8 cellular contexts compared by ENCODE assay signal in the genomic region with DNA sequence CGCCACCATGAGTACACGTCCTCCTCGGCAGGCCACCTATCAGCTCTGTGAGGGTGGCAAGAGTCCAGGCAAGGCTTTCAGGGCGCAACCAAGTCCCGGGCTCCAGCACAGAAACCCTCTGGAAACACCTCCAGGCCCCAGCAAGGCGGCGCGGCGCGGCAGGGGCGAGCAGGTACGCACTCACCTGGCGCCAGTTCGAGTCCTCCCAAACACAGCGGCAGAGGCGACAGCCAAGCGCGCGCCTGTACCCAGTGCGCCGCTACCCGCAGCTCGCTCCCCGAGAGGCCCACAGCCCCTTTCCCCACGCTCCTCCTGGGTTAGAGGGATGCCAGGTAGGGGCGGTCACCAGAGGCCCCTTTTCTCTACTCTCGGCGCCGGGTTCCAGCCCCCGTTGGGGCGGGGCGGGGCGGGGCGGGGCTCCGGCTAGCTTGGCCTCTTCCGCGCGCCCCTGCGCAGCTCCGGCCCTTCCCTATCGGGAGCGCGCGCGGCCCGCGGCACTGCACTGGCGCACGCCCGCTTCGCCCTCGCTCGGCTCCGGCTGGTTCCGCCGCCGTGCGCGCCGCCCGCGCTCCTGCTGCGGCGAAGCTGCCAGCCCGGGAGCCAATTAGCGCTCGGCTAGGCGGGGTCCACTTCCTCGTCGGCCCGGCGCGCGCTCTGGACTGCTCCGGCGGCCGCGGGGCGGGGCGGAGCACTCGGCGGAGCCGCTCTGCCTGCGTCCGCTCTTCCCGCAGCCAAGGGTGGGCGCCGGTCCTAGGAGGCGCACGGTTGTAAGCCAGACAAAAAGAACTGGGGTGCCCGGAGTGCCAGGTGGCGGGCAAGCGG. TPM values are rescaled to one million over a fixed set of nuclear protein-coding genes. Genes with fewer than 3 reads are reported as not detected.
DNase-seq lines count a peak whose midpoint lies in the region; ATAC-seq, FAIRE-seq and TF ChIP-seq lines count a peak whose summit lies in the region.

Gene NMRK1, minus strand, starts transcription at position 332 of the 822 bp plus-strand sequence. CDS start 5,040 bp downstream, outside the sequence.
Gene OSTF1, plus strand, starts transcription at position 691 of the 822 bp plus-strand sequence. CDS start 179 bp downstream, outside the sequence.

- peak within 1 kb of the TSS; percentile 65 for H4K5ac ChIP-seq in IMR-90 (ENCODE audit: low read depth, low read length)

- peak within 1 kb of the TSS; percentile 39 for H3K14ac ChIP-seq in IMR-90 (replicated peaks; ENCODE audit: low read depth, low read length)

- peaks cover 2% of the 10 kb centered on the region; the same call in 1 of the 2 replicates for H3K4me1 ChIP-seq in IMR-90 (ENCODE audit: control insufficient read depth, insufficient read depth, low read length)
- peaks cover 44% of the 10 kb centered on the region for H3K4me1 ChIP-seq in OCI-LY7 (ENCODE audit: insufficient read depth, low read length, poor library complexity, severe bottlenecking)
- H3K4me1 ChIP-seq in endothelial cell of umbilical vein (ENCODE audit: control insufficient read depth, extremely low read depth, insufficient read depth, low read length): peaks cover 23% of the 10 kb centered on the region

- H2BK120ac ChIP-seq in IMR-90 (ENCODE audit: low read depth, low read length): 0 out of 2 replicates have a peak within 1 kb of the TSS, but pooled peaks have one; percentile 28

- peak within 1 kb of the TSS; percentile 3; the same call in 1 of the 2 replicates for H4K91ac ChIP-seq in IMR-90 (ENCODE audit: insufficient read depth, low read depth, low read length)

- H2AK5ac ChIP-seq in IMR-90 (ENCODE audit: low read depth, low read length): peak within 1 kb of the TSS; percentile 8; the same call in 1 of the 2 replicates

- BruUV-seq in IMR-90 (replicated peaks; lab: Mats Ljungman, UMichigan) (no TSS peak), OCI-LY7 (replicated peaks; lab: Mats Ljungman, UMichigan) (no TSS peak), endothelial cell of umbilical vein (replicated peaks; lab: Mats Ljungman, UMichigan) (TSS peak; percentile 75)

- H4K20me1 ChIP-seq in IMR-90 (ENCODE audit: insufficient read depth, low read length) (no peaks in the 10 kb centered on the region), OCI-LY7 (ENCODE audit: insufficient read depth, low read length) (peaks cover 12% of the 10 kb centered on the region), endothelial cell of umbilical vein (replicated peaks; ENCODE audit: control insufficient read depth, extremely low read depth, insufficient read depth, low read length) (peaks cover 2% of the 10 kb centered on the region)

- peak within 1 kb of the TSS; percentile 62 for H3K4ac ChIP-seq in IMR-90 (ENCODE audit: low read depth, low read length)

- peak within 1 kb of the TSS; percentile 65 for H2BK5ac ChIP-seq in IMR-90 (ENCODE audit: low read depth, low read length, poor library complexity, severe bottlenecking)

- no peaks in the 10 kb centered on the region for H3K9me2 ChIP-seq in OCI-LY7 (ENCODE audit: insufficient read depth, low read length)

- ATAC-seq in GM21529 (IDR thresholded peaks at IDR 0.05; ENCODE audit: unreplicated experiment): peak; percentile 82
- peak; percentile 96 for ATAC-seq in IMR-90 (ENCODE audit: low read depth)

- peak; percentile 91 for FAIRE-seq in endothelial cell of umbilical vein (lab: Jason Lieb, UNC)

- no peak within 1 kb of the TSS; the same call in 2 of the 3 replicates for H2BK15ac ChIP-seq in IMR-90 (ENCODE audit: low read depth, low read length)

- in situ Hi-C loops in IMR-90 (cut with MboI; ENCODE audit: low sequenced_read_pairs): no loop called here

- H3K79me2 ChIP-seq in OCI-LY7 (ENCODE audit: insufficient read depth, low read depth, low read length) (peaks cover 72% of the 10 kb centered on the region), endothelial cell of umbilical vein (ENCODE audit: control insufficient read depth, insufficient read depth, low read length) (peaks cover 43% of the 10 kb centered on the region)

- H2AFZ ChIP-seq in IMR-90 (replicated peaks; ENCODE audit: low read length, poor library complexity): peak within 1 kb of the TSS; percentile 98
- peak within 1 kb of the TSS; percentile 70 for H2AFZ ChIP-seq in OCI-LY7 (ENCODE audit: low read length)
- H2AFZ ChIP-seq in endothelial cell of umbilical vein (ENCODE audit: low read depth, low read length): peak within 1 kb of the TSS; percentile 91

- POLR2A ChIA-PET in IMR-90 (lab: Charles Lee; ENCODE audit: unreplicated experiment): no interaction called here
- POLR2A ChIA-PET in OCI-LY7 (lab: Charles Lee): interaction anchor here (0.7 to 6.8 kb wide), 6 partner anchors 24 to 138 kb away, joined by 3 to 70 read pairs (median 4); partner anchors contain the start of genes C9orf40 and CARNMT1
- POLR2A ChIA-PET in endothelial cell of umbilical vein (lab: Charles Lee): interaction anchor here (0.5 to 2.0 kb wide), 4 partner anchors 13 to 82 kb away, joined by 3 to 11 read pairs (median 4); no protein-coding TSS in a partner anchor

- peaks cover 11 to 41% of the 10 kb centered on the region in 2 experiments; a peak in 3 of 4 replicates for H3K79me1 ChIP-seq in IMR-90 (ENCODE audit: low read depth in 1 of 2, low read length in 2 of 2)

- CTCF ChIA-PET in IMR-90 (lab: Yijun Ruan, JAX): interaction anchor here (0.7 kb wide), 1 partner anchor 9 kb away, joined by 5 read pairs; no protein-coding TSS in a partner anchor
- CTCF ChIA-PET in OCI-LY7 (lab: Charles Lee; ENCODE audit: unreplicated experiment): no interaction called here
- CTCF ChIA-PET in endothelial cell of umbilical vein (lab: Charles Lee): interaction anchor here (0.6 to 4.2 kb wide), 14 partner anchors 10 to 311 kb away, joined by 3 to 24 read pairs (median 4); partner anchors contain the start of genes C9orf40 and CARNMT1

- H3K27ac ChIP-seq in IMR-90 (ENCODE audit: insufficient read depth, low read length): peak within 1 kb of the TSS; percentile 80
- peak within 1 kb of the TSS; percentile 85 for H3K27ac ChIP-seq in OCI-LY7 (ENCODE audit: low read depth, low read length, poor library complexity, severe bottlenecking)
- peak within 1 kb of the TSS; percentile 83 for H3K27ac ChIP-seq in endothelial cell of umbilical vein (ENCODE audit: insufficient read depth, low read depth, low read length)

- no peak for TF ChIP-seq RAD21 in IMR-90 (IDR thresholded peaks at IDR 0.05; ENCODE audit: low read length)

- peak within 1 kb of the TSS; percentile 1; the same call in 1 of the 2 replicates for H2BK20ac ChIP-seq in IMR-90 (ENCODE audit: low read depth, low read length)

- intact Hi-C loops in IMR-90 (cut with micrococcal nuclease) (loop anchor here (2.0 to 5.0 kb wide), 2 partner anchors 99 to 149 kb away; no protein-coding TSS in a partner anchor), OCI-LY7 (cut with micrococcal nuclease; ENCODE audit: unreplicated experiment) (loop anchor here (1.0 kb wide), 2 partner anchors 60 to 135 kb away; partner anchors contain the start of gene CARNMT1), endothelial cell of umbilical vein (cut with micrococcal nuclease) (loop anchor here (1.0 to 5.0 kb wide), 7 partner anchors 20 to 149 kb away; partner anchors contain the start of genes C9orf40 and CARNMT1)

- H3K9me1 ChIP-seq in IMR-90 (ENCODE audit: insufficient read depth, low read length) (peaks cover 2% of the 10 kb centered on the region; the same call in 1 of the 2 replicates), endothelial cell of umbilical vein (replicated peaks; ENCODE audit: control insufficient read depth, extremely low read depth, insufficient read depth, low read length) (no peaks in the 10 kb centered on the region)

- H3K23ac ChIP-seq in IMR-90 (ENCODE audit: low read depth, low read length): 0 out of 2 replicates have a peak within 1 kb of the TSS, but pooled peaks have one; percentile 34

- TF ChIP-seq POLR2A in IMR-90 (IDR thresholded peaks at IDR 0.05; ENCODE audit: low read depth, low read length) (peak; percentile 72), endothelial cell of umbilical vein (IDR thresholded peaks at IDR 0.05; ENCODE audit: low read depth, low read length) (peak; percentile 41)

- H3K36me3 ChIP-seq in IMR-90 (ENCODE audit: control insufficient read depth, insufficient read depth, low read length) (no peaks in the 10 kb centered on the region), OCI-LY7 (ENCODE audit: insufficient read depth, low read length) (no peaks in the 10 kb centered on the region), endothelial cell of umbilical vein (ENCODE audit: control insufficient read depth in 2 of 2, extremely low read depth in 1 of 2, insufficient read depth in 2 of 2, low read length in 2 of 2) (no peaks in the 10 kb centered on the region)

- H3K9ac ChIP-seq in IMR-90 (ENCODE audit: low read depth, low read length): peak within 1 kb of the TSS; percentile 89
- peak within 1 kb of the TSS; percentile 90 for H3K9ac ChIP-seq in endothelial cell of umbilical vein (replicated peaks; ENCODE audit: extremely low read depth, insufficient read depth, low read length)

- H3K27me3 ChIP-seq in IMR-90 (ENCODE audit: control insufficient read depth, insufficient read depth, low read length) (no peaks in the 10 kb centered on the region), endothelial cell of umbilical vein (ENCODE audit: control insufficient read depth in 2 of 2, insufficient read depth in 2 of 2, low read length in 2 of 2) (no peaks in the 10 kb centered on the region)

- H3K18ac ChIP-seq in IMR-90 (ENCODE audit: low read depth, low read length): peak within 1 kb of the TSS; percentile 55; the same call in 1 of the 2 replicates

- DNase-seq in DMS 273 treated with DMSO at 0.1 percent for 48 hours (lab: John Stamatoyannopoulos, UW) (peak; percentile 76), IMR-90 (peak; percentile 96), OCI-LY7 (ENCODE audit: low spot score) (peak; percentile 97), activated T-cell treated with anti-CD3 and anti-CD28 coated beads for 1 hour (ENCODE audit: low read depth) (peak; percentile 83), endothelial cell of umbilical vein (ENCODE audit: low read depth, low spot score) (peak; percentile 97), middle frontal gyrus (ENCODE audit: extremely low spot score, low spot score) (peak; percentile 97)
- peak; percentile 83 to 88 for DNase-seq in stimulated activated CD8-positive, alpha-beta memory T cell treated with anti-CD3 and anti-CD28 coated beads, Interleukin-2, amount 100 ng/mL, for 1 hour (ENCODE audit: low read depth in 2 of 2)

- H3K4me3 ChIP-seq in IMR-90 (ENCODE audit: insufficient read depth, low read depth, low read length): peak within 1 kb of the TSS; percentile 99
- H3K4me3 ChIP-seq in OCI-LY7 (ENCODE audit: low read depth, low read length, poor library complexity, severe bottlenecking): peak within 1 kb of the TSS; percentile 93
- peak within 1 kb of the TSS; percentile 79 to 90 (median 87) for H3K4me3 ChIP-seq in endothelial cell of umbilical vein (replicated peaks in 1 of 3; ENCODE audit: insufficient read depth in 1 of 3, low read depth in 1 of 3, low read length in 3 of 3)

- peak within 1 kb of the TSS; percentile 44; the same call in 1 of the 2 replicates for H3K56ac ChIP-seq in IMR-90 (ENCODE audit: extremely low read depth, insufficient read depth, low read length)

- H3K4me2 ChIP-seq in IMR-90 (ENCODE audit: low read depth, low read length) (peak within 1 kb of the TSS; percentile 95), OCI-LY7 (ENCODE audit: low read length) (peak within 1 kb of the TSS; percentile 90), endothelial cell of umbilical vein (ENCODE audit: insufficient read depth, low read length) (peak within 1 kb of the TSS; percentile 89)

- 0% methylated on average over 7 of the region's 93 CpGs; no CpG with 5 or more reads in 1 of the 2 experiments for WGBS in IMR-90 (ENCODE audit: extremely low coverage in 2 of 2, insufficient read length in 1 of 2), 2 experiments

- peak within 1 kb of the TSS; percentile 22 to 53; a peak in 3 of 4 replicates for H4K8ac ChIP-seq in IMR-90 (ENCODE audit: low read depth in 2 of 2, low read length in 2 of 2)

- H3K9me3 ChIP-seq in IMR-90 (ENCODE audit: control insufficient read depth, insufficient read depth, low read length) (no peaks in the 10 kb centered on the region), OCI-LY7 (ENCODE audit: low read length) (no peaks in the 10 kb centered on the region), endothelial cell of umbilical vein (replicated peaks; ENCODE audit: control insufficient read depth, insufficient read depth, low read length) (no peaks in the 10 kb centered on the region)

- peak within 1 kb of the TSS; percentile 85 for H2AK9ac ChIP-seq in IMR-90 (replicated peaks; ENCODE audit: low read depth, low read length, poor library complexity)

- no peak for TF ChIP-seq CTCF in IMR-90 (conservative IDR thresholded peaks at IDR 0.05; ENCODE audit: low read depth, low read length)
- TF ChIP-seq CTCF in OCI-LY7 (conservative IDR thresholded peaks at IDR 0.05; ENCODE audit: low read length): no peak
- no peak for TF ChIP-seq CTCF in endothelial cell of umbilical vein (IDR thresholded peaks at IDR 0.05; ENCODE audit: extremely low read depth in 1 of 2, insufficient read depth in 1 of 2, low read depth in 1 of 2, low read length in 2 of 2)

- dilution Hi-C loops in IMR-90 (cut with HindIII; ENCODE audit: low sequenced_read_pairs, unreplicated experiment): no loop called here
- dilution Hi-C loops in endothelial cell of umbilical vein (cut with MboI; ENCODE audit: extremely low pct_ligation_motif_present, low sequenced_read_pairs): no loop called here

RNA-seq across cellular contexts. Expression of gene NMRK1, which starts in this region (rescaled TPM):
- total RNA-seq in IMR-90 (2012; rRNA removed) (5.7 and 6.7 TPM in 2 replicates), OCI-LY7 (2022) (32.8 and 33.2 TPM in 2 replicates), endothelial cell of umbilical vein (32.6 and 36.5 TPM in 2 replicates)
- polyA plus RNA-seq in IMR-90 (2012; rRNA removed) (5.3 and 5.9 TPM in 2 replicates), endothelial cell of umbilical vein (17.4 and 24.3 TPM in 2 replicates)
- polyA plus RNA-seq in IMR-90 (2012; cell fraction: cytosol; rRNA removed): 1.8 and 2.0 TPM in 2 replicates
- polyA plus RNA-seq in IMR-90 (2012; cell fraction: nucleus; rRNA removed; ENCODE audit: low replicate concordance): 1.8 and 18.7 TPM in 2 replicates
- 17.0 and 26.0 TPM in 2 replicates for total RNA-seq in OCI-LY7 (2014; rRNA removed; shearing (Covaris generic))
- 22.9 and 29.4 TPM in 2 replicates for polyA plus RNA-seq in endothelial cell of umbilical vein (2011; cell fraction: cytosol; rRNA removed)
- 66.4 and 72.0 TPM in 2 replicates for polyA plus RNA-seq in endothelial cell of umbilical vein (2011; cell fraction: nucleus; rRNA removed)
- 12.1 and 17.9 TPM in 2 replicates for polyA plus RNA-seq in endothelial cell of umbilical vein (2012)
- polyA minus RNA-seq in endothelial cell of umbilical vein: 8.5 and 11.4 TPM in 2 replicates
- 3.9 TPM for polyA minus RNA-seq in endothelial cell of umbilical vein (2011; cell fraction: cytosol; rRNA and poly(A)+ RNA removed)
- polyA minus RNA-seq in endothelial cell of umbilical vein (2011; cell fraction: nucleus; rRNA and poly(A)+ RNA removed): 16.8 and 22.8 TPM in 2 replicates

RNA-seq across cellular contexts. Expression of gene OSTF1, which starts in this region (rescaled TPM):
- 41.6 and 50.0 TPM in 2 replicates for total RNA-seq in IMR-90 (2012; rRNA removed)
- 15.4 and 17.1 TPM in 2 replicates for polyA plus RNA-seq in IMR-90 (2012; rRNA removed)
- 4.7 and 5.2 TPM in 2 replicates for polyA plus RNA-seq in IMR-90 (2012; cell fraction: cytosol; rRNA removed)
- polyA plus RNA-seq in IMR-90 (2012; cell fraction: nucleus; rRNA removed; ENCODE audit: low replicate concordance): 0.84 and 6.2 TPM in 2 replicates
- 37.3 and 49.9 TPM in 2 replicates for total RNA-seq in OCI-LY7 (2014; rRNA removed; shearing (Covaris generic))
- 51.7 and 58.1 TPM in 2 replicates for total RNA-seq in OCI-LY7 (2022)
- total RNA-seq in endothelial cell of umbilical vein: 70.9 and 73.6 TPM in 2 replicates
- 20.8 and 23.5 TPM in 2 replicates for polyA plus RNA-seq in endothelial cell of umbilical vein
- 34.0 and 35.4 TPM in 2 replicates for polyA plus RNA-seq in endothelial cell of umbilical vein (2011; cell fraction: cytosol; rRNA removed)
- polyA plus RNA-seq in endothelial cell of umbilical vein (2011; cell fraction: nucleus; rRNA removed): 21.6 and 22.7 TPM in 2 replicates
- 83.2 and 84.4 TPM in 2 replicates for polyA plus RNA-seq in endothelial cell of umbilical vein (2012)
- polyA minus RNA-seq in endothelial cell of umbilical vein: 39.7 and 46.3 TPM in 2 replicates
- polyA minus RNA-seq in endothelial cell of umbilical vein (2011; cell fraction: cytosol; rRNA and poly(A)+ RNA removed): 22.7 TPM
- 15.8 and 20.4 TPM in 2 replicates for polyA minus RNA-seq in endothelial cell of umbilical vein (2011; cell fraction: nucleus; rRNA and poly(A)+ RNA removed)

Comparison
In these comparisons a context has a peak if more than half of its experiments do, and no peak if none do; other contexts are left out.
1. Peak in every context shown above with its lines: DNase-seq, ATAC-seq, H3K4me3 ChIP-seq and H3K27ac ChIP-seq.